1 cellular context compared by ENCODE assay signal in genomic region chr20:49980140-49981008, GRCh38.
TF ChIP-seq lines count a peak whose summit lies in the region.

No MANE protein-coding gene starts in this region.

TF ChIP-seq in HEK293, 187 proteins besides CTCF, POLR2A, EP300 and RAD21 (continued from another document):
- no peak for TF ChIP-seq ZNF280C (tag by site-specific recombination; IDR thresholded peaks at IDR 0.05)
- no peak for TF ChIP-seq ZNF768 (tag by site-specific recombination; IDR thresholded peaks at IDR 0.05)
- TF ChIP-seq YY2 (tag by site-specific recombination; IDR thresholded peaks at IDR 0.05), result no peak
TF ChIP-seq in HEK293: peak in this region for 5.
